8 cellular contexts compared by ENCODE assay signal in genomic region chr5:64690417-64691151, GRCh38. TPM values are rescaled to one million over a fixed set of nuclear protein-coding genes. Genes with fewer than 3 reads are reported as not detected.
DNase-seq lines count a peak whose midpoint lies in the region; ATAC-seq and TF ChIP-seq lines count a peak whose summit lies in the region.

Gene SHISAL2B (plus strand): TSS chr5:64690503. CDS start chr5:64690624, 121 bp downstream.

- H3K9ac ChIP-seq in MM.1S (ENCODE audit: low read length), result no peak within 1 kb of the TSS

- peak within 1 kb of the TSS; percentile 8 for H3K27ac ChIP-seq in ectodermal cell (ENCODE audit: insufficient read depth, low read depth, low read length, poor library complexity, severe bottlenecking)
- no peak within 1 kb of the TSS for H3K27ac ChIP-seq in MM.1S (ENCODE audit: low read length)

- peak within 1 kb of the TSS; percentile 53 for H3K4me3 ChIP-seq in ectodermal cell (ENCODE audit: insufficient read depth, low read depth, low read length)
- H3K4me3 ChIP-seq in MM.1S (ENCODE audit: low read length), result no peak within 1 kb of the TSS

- H3K4me1 Mint-ChIP-seq in activated CD4-positive, alpha-beta T cell treated with anti-CD3 and anti-CD28 coated beads, Interleukin-2, amount 10 ng/mL, durations not matched to agents 7 days and 5 days, result peaks cover 4% of the 10 kb centered on the region
- H3K4me1 Mint-ChIP-seq in natural killer cell treated with Interleukin-12 subunit alpha and Interleukin-12 subunit beta and Interleukin-15 and Interleukin-18, amount 100 ng/mL, for 72 hours (ENCODE audit: low read depth in 2 of 2), result peaks cover 0 to 3% of the 10 kb centered on the region in 2 donors

- peak within 1 kb of the TSS; percentile 3 for H3K4me3 Mint-ChIP-seq in activated CD4-positive, alpha-beta T cell treated with anti-CD3 and anti-CD28 coated beads, Interleukin-2, amount 10 ng/mL, durations not matched to agents 7 days and 5 days
- H3K4me3 Mint-ChIP-seq in natural killer cell treated with Interleukin-12 subunit alpha and Interleukin-12 subunit beta and Interleukin-15 and Interleukin-18, amount 100 ng/mL, for 72 hours, result no peak within 1 kb of the TSS

- H3K27me3 ChIP-seq in ectodermal cell (ENCODE audit: control insufficient read depth, insufficient read depth, low read length, poor library complexity, severe bottlenecking), result peaks cover 33% of the 10 kb centered on the region
- H3K27me3 ChIP-seq in MM.1S (replicated peaks; ENCODE audit: insufficient read depth, low read length), result no peaks in the 10 kb centered on the region

- H3K79me2 ChIP-seq in MM.1S (ENCODE audit: low read length), result no peaks in the 10 kb centered on the region

- no peak within 1 kb of the TSS for H3K4me2 ChIP-seq in MM.1S (ENCODE audit: low read depth, low read length)

- CTCF ChIA-PET in activated CD4-positive, alpha-beta T cell treated with anti-CD3 and anti-CD28 coated beads, Interleukin-2, amount 10 ng/mL, durations not matched to agents 7 days and 5 days (lab: Charles Lee), result no interaction called here

- H3K27me3 Mint-ChIP-seq in activated CD4-positive, alpha-beta T cell treated with anti-CD3 and anti-CD28 coated beads, Interleukin-2, amount 10 ng/mL, durations not matched to agents 7 days and 5 days, result peaks cover 52% of the 10 kb centered on the region
- H3K27me3 Mint-ChIP-seq in natural killer cell treated with Interleukin-12 subunit alpha and Interleukin-12 subunit beta and Interleukin-15 and Interleukin-18, amount 100 ng/mL, for 72 hours, result peaks cover 33 to 56% of the 10 kb centered on the region in 2 donors

- no peak within 1 kb of the TSS for H3K27ac Mint-ChIP-seq in activated CD4-positive, alpha-beta T cell treated with anti-CD3 and anti-CD28 coated beads, Interleukin-2, amount 10 ng/mL, durations not matched to agents 7 days and 5 days
- H3K27ac Mint-ChIP-seq in natural killer cell treated with Interleukin-12 subunit alpha and Interleukin-12 subunit beta and Interleukin-15 and Interleukin-18, amount 100 ng/mL, for 72 hours, result no peak within 1 kb of the TSS

- H3K9me2 ChIP-seq in MM.1S (replicated peaks; ENCODE audit: insufficient read depth, low read length), result no peaks in the 10 kb centered on the region

- H3F3A ChIP-seq in MM.1S (ENCODE audit: insufficient read depth, low read length), result no peaks in the 10 kb centered on the region

- no peaks in the 10 kb centered on the region for H3K36me3 ChIP-seq in ectodermal cell (ENCODE audit: control insufficient read depth, insufficient read depth, low read length)
- H3K36me3 ChIP-seq in MM.1S (replicated peaks; ENCODE audit: insufficient read depth, low read length), result no peaks in the 10 kb centered on the region

- POLR2A ChIA-PET in activated CD4-positive, alpha-beta T cell treated with anti-CD3 and anti-CD28 coated beads, Interleukin-2, amount 10 ng/mL, durations not matched to agents 7 days and 5 days (lab: Charles Lee), result no interaction called here

- 1% methylated on average over 71 of the region's 71 CpGs for WGBS in ectodermal cell, 2 experiments

- ATAC-seq in natural killer cell treated with Interleukin-12 subunit alpha and Interleukin-12 subunit beta and Interleukin-15 and Interleukin-18, amount 100 ng/mL, for 72 hours, result peak; percentile 44 to 50
- no peak for ATAC-seq in GM21529 (IDR thresholded peaks at IDR 0.05; ENCODE audit: unreplicated experiment)

- H3K36me3 Mint-ChIP-seq in activated CD4-positive, alpha-beta T cell treated with anti-CD3 and anti-CD28 coated beads, Interleukin-2, amount 10 ng/mL, durations not matched to agents 7 days and 5 days (ENCODE audit: low read depth), result no peaks in the 10 kb centered on the region
- no peaks in the 10 kb centered on the region for H3K36me3 Mint-ChIP-seq in natural killer cell treated with Interleukin-12 subunit alpha and Interleukin-12 subunit beta and Interleukin-15 and Interleukin-18, amount 100 ng/mL, for 72 hours

- H3K4me1 ChIP-seq in ectodermal cell (ENCODE audit: control insufficient read depth, insufficient read depth, low read length), result peaks cover 5% of the 10 kb centered on the region
- no peaks in the 10 kb centered on the region for H3K4me1 ChIP-seq in MM.1S (ENCODE audit: low read length)

- no peak within 1 kb of the TSS for H2AFZ ChIP-seq in MM.1S (ENCODE audit: low read length)

- H4K20me1 ChIP-seq in MM.1S (ENCODE audit: insufficient read depth, low read length), result no peaks in the 10 kb centered on the region

- H3K9me3 ChIP-seq in ectodermal cell (ENCODE audit: control insufficient read depth, low read length), result no peaks in the 10 kb centered on the region
- no peaks in the 10 kb centered on the region for H3K9me3 ChIP-seq in MM.1S (replicated peaks; ENCODE audit: insufficient read depth, low read length)

- H3K9me3 Mint-ChIP-seq in activated CD4-positive, alpha-beta T cell treated with anti-CD3 and anti-CD28 coated beads, Interleukin-2, amount 10 ng/mL, durations not matched to agents 7 days and 5 days, result peaks cover under 1% of the 10 kb centered on the region
- no peaks in the 10 kb centered on the region for H3K9me3 Mint-ChIP-seq in natural killer cell treated with Interleukin-12 subunit alpha and Interleukin-12 subunit beta and Interleukin-15 and Interleukin-18, amount 100 ng/mL, for 72 hours

- no peak for TF ChIP-seq CTCF in MM.1S (IDR thresholded peaks at IDR 0.05; ENCODE audit: low read length)

- no peak for DNase-seq in activated CD4-positive, alpha-beta T cell treated with anti-CD3 and anti-CD28 coated beads, Interleukin-2, amount 10 ng/mL, durations not matched to agents 7 days and 5 days
- no peak for DNase-seq in activated CD4-positive, alpha-beta T cell treated with anti-CD3 and anti-CD28 coated beads for 1 hour
- DNase-seq in NCI-H748 (lab: John Stamatoyannopoulos, UW; ENCODE audit: unreplicated experiment) (peak; percentile 86), MM.1S (no peak)
- no peak for DNase-seq in natural killer cell treated with Interleukin-12 subunit alpha and Interleukin-12 subunit beta and Interleukin-15 and Interleukin-18, amount 100 ng/mL, for 72 hours (ENCODE audit: low spot score)
- no peak for DNase-seq in effector CD4-positive, alpha-beta T cell

RNA-seq across cellular contexts. Expression of gene SHISAL2B, which starts in this region (rescaled TPM):
- total RNA-seq in activated CD4-positive, alpha-beta T cell treated with anti-CD3 and anti-CD28 coated beads, Interleukin-2, amount 10 ng/mL, durations not matched to agents 7 days and 5 days, result not detected
- 6.0 TPM for polyA plus RNA-seq in ectodermal cell (2013, experiment 1 of 4)
- polyA plus RNA-seq in ectodermal cell (2013, experiment 2 of 4), result 4.2 TPM
- polyA plus RNA-seq in ectodermal cell (2013, experiment 3 of 4), result 9.9 TPM
- 6.4 TPM for polyA plus RNA-seq in ectodermal cell (2013, experiment 4 of 4)
- total RNA-seq in natural killer cell treated with Interleukin-12 subunit alpha and Interleukin-12 subunit beta and Interleukin-15 and Interleukin-18, amount 100 ng/mL, for 72 hours, result not detected

Comparison
In these comparisons a context has a peak if more than half of its experiments do, and no peak if none do; other contexts are left out.
1. Peak in ATAC-seq in natural killer cell treated with Interleukin-12 subunit alpha and Interleukin-12 subunit beta and Interleukin-15 and Interleukin-18, amount 100 ng/mL, for 72 hours; RNA of the gene not detected or under 1 TPM.